8 cellular contexts compared by ENCODE assay signal in the genomic region with DNA sequence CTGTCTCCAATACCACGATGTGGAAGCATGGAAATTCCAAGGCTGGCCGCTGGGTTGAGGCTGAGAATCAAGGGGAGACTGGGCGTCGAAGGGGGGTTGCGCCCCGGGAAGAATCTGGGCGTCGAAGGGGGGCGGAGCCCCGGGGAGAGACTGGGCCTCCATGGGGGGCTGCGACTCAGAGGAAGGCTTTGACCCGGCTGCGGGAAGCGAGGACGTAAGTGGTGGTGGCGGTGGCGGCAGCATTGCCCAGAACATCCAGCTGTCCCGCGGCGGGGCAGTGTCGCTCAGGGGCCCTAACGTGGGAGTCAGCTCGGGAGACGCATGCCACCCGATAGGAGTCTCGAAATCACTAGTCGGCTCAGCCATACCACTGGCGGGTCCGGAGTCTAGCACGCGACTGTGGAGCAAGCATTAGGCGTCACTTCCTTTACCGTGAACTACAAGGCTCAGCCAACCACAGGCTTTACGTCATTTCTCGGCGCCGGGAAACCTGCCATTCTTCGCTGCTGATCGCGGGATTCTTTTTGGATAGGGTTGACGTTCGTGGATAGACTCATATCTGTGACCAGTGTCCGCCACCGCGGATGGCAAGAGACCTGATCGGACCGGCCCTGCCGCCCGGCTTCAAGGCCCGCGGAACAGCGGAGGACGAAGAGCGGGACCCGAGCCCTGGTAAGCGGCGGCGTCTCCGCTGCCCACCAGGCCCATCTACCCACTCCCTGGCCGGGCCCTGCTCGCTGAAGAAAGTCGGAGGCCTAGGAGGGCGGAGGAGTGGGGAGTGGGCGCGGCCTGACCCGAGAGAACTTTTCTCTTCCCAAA. TPM values are rescaled to one million over a fixed set of nuclear protein-coding genes. Genes with fewer than 3 reads are reported as not detected.
A peak's percentile ranks its signal among the peaks of the same experiment; 100 is the strongest.
DNase-seq lines count a peak whose midpoint lies in the region; ATAC-seq, FAIRE-seq and TF ChIP-seq lines count a peak whose summit lies in the region.

A gene with protein sequence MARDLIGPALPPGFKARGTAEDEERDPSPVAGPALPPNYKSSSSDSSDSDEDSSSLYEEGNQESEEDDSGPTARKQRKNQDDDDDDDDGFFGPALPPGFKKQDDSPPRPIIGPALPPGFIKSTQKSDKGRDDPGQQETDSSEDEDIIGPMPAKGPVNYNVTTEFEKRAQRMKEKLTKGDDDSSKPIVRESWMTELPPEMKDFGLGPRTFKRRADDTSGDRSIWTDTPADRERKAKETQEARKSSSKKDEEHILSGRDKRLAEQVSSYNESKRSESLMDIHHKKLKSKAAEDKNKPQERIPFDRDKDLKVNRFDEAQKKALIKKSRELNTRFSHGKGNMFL (plus strand): TSS at position 468 of the 819 bp plus-strand sequence. CDS start 117 bp downstream, at position 585.
A gene (minus strand): TSS at position 401 of the 819 bp plus-strand sequence. CDS start 35 bp downstream, at position 366.

- in situ Hi-C loops in ACHN (cut with HindIII; ENCODE audit: low pct_ligation_motif_present, low pct_unique_long_range_greater_than_20kb, low sequenced_read_pairs) (no loop called here), mammary epithelial cell (cut with MboI; ENCODE audit: low sequenced_read_pairs in 2 of 2) (no loop called here)

- CTCF ChIA-PET in mammary epithelial cell (lab: Charles Lee; ENCODE audit: low non-redundant PET): no interaction called here

- H3K9ac ChIP-seq in mammary epithelial cell (ENCODE audit: insufficient read depth, low read length): peak within 1 kb of the TSS; percentile 89

- dilution Hi-C loops in mammary epithelial cell (cut with HindIII; ENCODE audit: low sequenced_read_pairs): no loop called here

- FAIRE-seq in small intestine (lab: Jason Lieb, UNC): no peak

- WGBS in mammary epithelial cell (ENCODE audit: low coverage, missing lambda C conversion rate): 4% methylated on average over 15 of the region's 66 CpGs
- 0 to 1% (median 1%) methylated on average over 64 to 66 of the region's 66 CpGs for WGBS in small intestine, 3 donors

- H3K4me3 ChIP-seq in WERI-Rb-1 (ENCODE audit: low read depth, low read length) (peak within 1 kb of the TSS; percentile 90), mammary epithelial cell (replicated peaks in 1 of 3; ENCODE audit: insufficient read depth in 1 of 3, low read depth in 2 of 3, low read length in 3 of 3) (peak within 1 kb of the TSS; percentile 64 to 95 (median 79)), small intestine (ENCODE audit: low read depth in 1 of 2, low read length in 2 of 2) (peak within 1 kb of the TSS; percentile 80 to 89)

- H3K9me3 ChIP-seq in WERI-Rb-1 (ENCODE audit: severe bottlenecking) (no peaks in the 10 kb centered on the region), mammary epithelial cell (replicated peaks; ENCODE audit: insufficient read depth, low read length) (no peaks in the 10 kb centered on the region), small intestine (ENCODE audit: control insufficient read depth, low read depth) (no peaks in the 10 kb centered on the region)

- peaks cover 91% of the 10 kb centered on the region for H3K79me2 ChIP-seq in mammary epithelial cell (ENCODE audit: insufficient read depth, low read length)

- BruUV-seq in mammary epithelial cell (replicated peaks; lab: Mats Ljungman, UMichigan): TSS peak; percentile 47

- intact Hi-C loops in mammary epithelial cell (cut with micrococcal nuclease): no loop called here

- peak; percentile 99 for ATAC-seq in GM18868 (IDR thresholded peaks at IDR 0.05; ENCODE audit: unreplicated experiment)
- peak; percentile 96 for ATAC-seq in HG03103 (IDR thresholded peaks at IDR 0.05; ENCODE audit: low read depth, unreplicated experiment)

- H3K27ac ChIP-seq in WERI-Rb-1 (peak within 1 kb of the TSS; percentile 79), mammary epithelial cell (ENCODE audit: insufficient read depth, low read depth, low read length) (peak within 1 kb of the TSS; percentile 88), small intestine (ENCODE audit: low read depth in 1 of 2, low read length in 1 of 2) (peak within 1 kb of the TSS; percentile 74 to 96)

- H2AFZ ChIP-seq in mammary epithelial cell (ENCODE audit: low read depth, low read length): peak within 1 kb of the TSS; percentile 99

- H3K27me3 ChIP-seq in WERI-Rb-1 (ENCODE audit: insufficient read depth, low read depth, severe bottlenecking) (no peaks in the 10 kb centered on the region), mammary epithelial cell (ENCODE audit: insufficient read depth, low read length) (no peaks in the 10 kb centered on the region), small intestine (ENCODE audit: control insufficient read depth in 2 of 2, insufficient read depth in 2 of 2, low read length in 2 of 2) (no peaks in the 10 kb centered on the region)

- peak; percentile 93 for DNase-seq in ACHN
- DNase-seq in NCI-H2196 (lab: John Stamatoyannopoulos, UW; ENCODE audit: unreplicated experiment): peak; percentile 76
- peak; percentile 90 for DNase-seq in WERI-Rb-1
- peak; percentile 92 for DNase-seq in mammary epithelial cell
- DNase-seq in iPS-NIHi7 (ENCODE audit: extremely low spot score): peak; percentile 98
- peak; percentile 94 for DNase-seq in small intestine

- H3K4me1 ChIP-seq in mammary epithelial cell (ENCODE audit: insufficient read depth, low read length): peaks cover 12% of the 10 kb centered on the region
- H3K4me1 ChIP-seq in small intestine (ENCODE audit: control insufficient read depth in 2 of 2, insufficient read depth in 1 of 2, low read depth in 1 of 2, low read length in 1 of 2): peaks cover 2 to 8% of the 10 kb centered on the region in 2 donors

- H4K20me1 ChIP-seq in mammary epithelial cell (ENCODE audit: insufficient read depth, low read length): no peaks in the 10 kb centered on the region

- H3K4me2 ChIP-seq in mammary epithelial cell (ENCODE audit: insufficient read depth, low read depth, low read length): peak within 1 kb of the TSS; percentile 94

- H3K36me3 ChIP-seq in WERI-Rb-1: peaks cover 16% of the 10 kb centered on the region
- peaks cover 10% of the 10 kb centered on the region for H3K36me3 ChIP-seq in mammary epithelial cell (ENCODE audit: insufficient read depth, low read length)
- no peaks in the 10 kb centered on the region for H3K36me3 ChIP-seq in small intestine (ENCODE audit: control insufficient read depth in 2 of 2, insufficient read depth in 2 of 2, low read length in 2 of 2)

- TF ChIP-seq CTCF in WERI-Rb-1 (IDR thresholded peaks at IDR 0.05; ENCODE audit: low read depth, low read length) (no peak), mammary epithelial cell (conservative IDR thresholded peaks at IDR 0.05 in 1 of 2, IDR thresholded peaks at IDR 0.05 in 1 of 2; ENCODE audit: extremely low read depth in 1 of 2, insufficient read depth in 1 of 2, low read depth in 1 of 2, low read length in 2 of 2) (no peak)

RNA-seq across cellular contexts. Expression of the first gene that starts in this region (rescaled TPM):
- 10 to 100 TPM; 21.4 to 26.0 TPM for total RNA-seq in mammary epithelial cell
- polyA plus RNA-seq in mammary epithelial cell: 9.2 TPM
- 21.9 TPM for polyA minus RNA-seq in mammary epithelial cell
- 10 to 100 TPM in 1 of 3 donors, 1 to 10 TPM in 2; 6.8 to 12.6 (median 7.4) TPM for polyA plus RNA-seq in small intestine

RNA-seq across cellular contexts. Expression of the second gene that starts in this region (rescaled TPM):
- total RNA-seq in mammary epithelial cell: 1 to 10 TPM; 2.8 to 9.4 TPM
- polyA plus RNA-seq in mammary epithelial cell (4.0 TPM), small intestine (1 to 10 TPM; 1.3 to 2.6 (median 1.6) TPM)
- polyA minus RNA-seq in mammary epithelial cell: 2.6 TPM

Comparison
In these comparisons a context has a peak if more than half of its experiments do, and no peak if none do; other contexts are left out.
1. Peak in every context shown above with its lines: DNase-seq, ATAC-seq, H3K4me3 ChIP-seq and H3K27ac ChIP-seq.